Comparison of ENCODE assay signal across 9 cellular contexts in the genomic region with DNA sequence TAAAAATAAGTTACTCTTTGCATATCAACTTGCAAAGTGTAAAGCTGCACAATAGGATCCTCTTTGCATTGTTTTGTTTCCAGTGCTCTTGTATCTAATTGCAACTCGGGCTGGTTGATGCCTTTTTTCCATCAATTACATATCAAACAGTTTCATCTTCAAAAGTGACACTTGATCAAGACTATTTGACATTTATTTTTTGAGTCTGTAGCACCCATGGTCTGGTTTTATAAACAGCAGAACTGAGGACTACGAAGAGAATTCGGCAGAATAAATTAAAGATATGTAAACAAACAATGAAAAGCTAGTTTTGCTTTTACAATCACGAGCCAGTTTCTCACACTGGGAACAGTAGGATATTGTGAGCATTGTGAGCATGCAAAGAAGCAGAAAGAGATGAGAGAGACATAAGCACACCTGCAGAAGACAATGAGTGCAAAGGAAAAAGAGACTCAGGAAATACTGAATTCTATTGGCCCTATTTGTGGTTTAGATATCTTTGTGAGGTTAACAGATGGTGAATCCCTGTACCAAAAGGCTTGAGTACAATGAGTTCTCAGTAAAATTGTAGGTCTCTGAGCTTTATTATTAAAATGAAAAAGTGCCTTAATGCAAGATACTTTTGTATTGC.
DNase-seq lines count a peak whose midpoint lies in the region; ATAC-seq lines count a peak whose summit lies in the region.
"Had no signal": no experiment of that assay in that cellular context is flagged by ENCODE, and none has a peak within 500 bp of the region (broad histone marks: within the 10 kb centered on the region; RNA-seq: fewer than 3 reads in every experiment).

No MANE protein-coding gene starts in this region.

- H3K4me3 Mint-ChIP-seq in stimulated activated naive CD8-positive, alpha-beta T cell treated with anti-CD3 and anti-CD28 coated beads, Interleukin-15, amount 100 ng/mL, for 72 hours: peak overlapping the region in 1 of 2 donors; percentile 65
- peak overlapping the region; percentile 42 to 80 for H3K4me3 Mint-ChIP-seq in effector memory CD8-positive, alpha-beta T cell

- no peaks in the 10 kb centered on the region for H3K27me3 Mint-ChIP-seq in stimulated activated naive CD8-positive, alpha-beta T cell treated with anti-CD3 and anti-CD28 coated beads, Interleukin-15, amount 100 ng/mL, for 72 hours
- H3K27me3 Mint-ChIP-seq in effector memory CD8-positive, alpha-beta T cell: no peaks in the 10 kb centered on the region

- no peaks in the 10 kb centered on the region for H3K9me3 Mint-ChIP-seq in stimulated activated naive CD8-positive, alpha-beta T cell treated with anti-CD3 and anti-CD28 coated beads, Interleukin-15, amount 100 ng/mL, for 72 hours
- H3K9me3 Mint-ChIP-seq in effector memory CD8-positive, alpha-beta T cell: no peaks in the 10 kb centered on the region

- H3K36me3 Mint-ChIP-seq in effector memory CD8-positive, alpha-beta T cell (ENCODE audit: insufficient read depth): no peaks in the 10 kb centered on the region

- peaks cover 16% of the 10 kb centered on the region for H3K4me1 Mint-ChIP-seq in stimulated activated naive CD8-positive, alpha-beta T cell treated with anti-CD3 and anti-CD28 coated beads, Interleukin-15, amount 100 ng/mL, for 72 hours
- H3K4me1 Mint-ChIP-seq in effector memory CD8-positive, alpha-beta T cell (ENCODE audit: low read depth in 2 of 2): peaks cover 14 to 23% of the 10 kb centered on the region in 2 donors

- ATAC-seq in stimulated activated naive CD8-positive, alpha-beta T cell treated with anti-CD3 and anti-CD28 coated beads, Interleukin-15, Interleukin-2, amounts not matched to agents 100 U/mL and 50 U/mL, for 24 hours: peak; percentile 36
- ATAC-seq in stimulated activated naive CD8-positive, alpha-beta T cell treated with anti-CD3 and anti-CD28 coated beads, Interleukin-15, amount 100 ng/mL, for 72 hours: no peak
- peak; percentile 71 for ATAC-seq in effector memory CD8-positive, alpha-beta T cell (replicated peaks)
- ATAC-seq in GM21529 (IDR thresholded peaks at IDR 0.05; ENCODE audit: unreplicated experiment): no peak
- ATAC-seq in GM18907 (IDR thresholded peaks at IDR 0.05; ENCODE audit: unreplicated experiment): no peak
- no peak for ATAC-seq in GM19452 (IDR thresholded peaks at IDR 0.05; ENCODE audit: unreplicated experiment)

- H3K27ac Mint-ChIP-seq in stimulated activated naive CD8-positive, alpha-beta T cell treated with anti-CD3 and anti-CD28 coated beads, Interleukin-15, amount 100 ng/mL, for 72 hours: no peak overlapping the region
- peak overlapping the region; percentile 75 to 98 for H3K27ac Mint-ChIP-seq in effector memory CD8-positive, alpha-beta T cell

- DNase-seq in stimulated activated naive CD8-positive, alpha-beta T cell treated with anti-CD3 and anti-CD28 coated beads, Interleukin-15, Interleukin-2, amounts not matched to agents 100 U/mL and 50 U/mL, for 24 hours: no peak
- DNase-seq in stimulated activated naive CD8-positive, alpha-beta T cell treated with anti-CD3 and anti-CD28 coated beads, Interleukin-15, amount 100 ng/mL, for 72 hours: no peak
- peak; percentile 13 for DNase-seq in NCI-H69 (lab: John Stamatoyannopoulos, UW)
- no peak for DNase-seq in effector memory CD8-positive, alpha-beta T cell
- no peak for DNase-seq in activated effector memory CD4-positive, alpha-beta T cell treated with anti-CD3 and anti-CD28 coated beads, Interleukin-2, amount 50 U/mL, for 16 hours
- DNase-seq: NCI-H1048 had no signal

Comparison
In these comparisons a context has a peak if more than half of its experiments do, and no peak if none do; other contexts are left out.
1. ATAC-seq: peak in stimulated activated naive CD8-positive, alpha-beta T cell treated with anti-CD3 and anti-CD28 coated beads, Interleukin-15, Interleukin-2, amounts not matched to agents 100 U/mL and 50 U/mL, for 24 hours (single experiment) and effector memory CD8-positive, alpha-beta T cell (single experiment); none in stimulated activated naive CD8-positive, alpha-beta T cell treated with anti-CD3 and anti-CD28 coated beads, Interleukin-15, amount 100 ng/mL, for 72 hours (single experiment), GM21529 (single experiment), GM18907 (single experiment) and GM19452 (single experiment).
2. H3K27ac Mint-ChIP-seq: peak in effector memory CD8-positive, alpha-beta T cell (2 of 2); none in stimulated activated naive CD8-positive, alpha-beta T cell treated with anti-CD3 and anti-CD28 coated beads, Interleukin-15, amount 100 ng/mL, for 72 hours (0 of 2).